16 cellular contexts compared by ENCODE assay signal in the genomic region with DNA sequence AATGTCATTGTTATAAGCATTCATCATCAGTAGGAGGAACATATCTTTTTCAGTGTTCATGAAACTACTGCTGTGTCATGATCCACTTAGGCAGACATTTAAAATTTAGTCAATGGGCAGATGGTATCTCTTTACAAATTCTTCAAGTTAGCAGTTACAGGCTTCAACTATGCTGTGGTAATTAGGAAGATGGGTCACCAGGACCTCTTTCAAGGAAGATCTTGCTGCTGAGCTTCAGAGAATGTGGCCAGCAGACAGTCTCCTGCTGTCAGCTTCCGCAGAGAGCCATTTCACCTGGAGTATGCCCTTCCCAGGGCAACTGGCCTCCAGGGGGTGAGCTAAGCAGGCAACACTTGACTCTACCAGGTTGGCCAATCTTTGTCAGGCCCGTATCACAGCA. TPM values are rescaled to one million over a fixed set of nuclear protein-coding genes. Genes with fewer than 3 reads are reported as not detected.
A peak's percentile ranks its signal among the peaks of the same experiment; 100 is the strongest.
DNase-seq lines count a peak whose midpoint lies in the region; ATAC-seq, FAIRE-seq and TF ChIP-seq lines count a peak whose summit lies in the region.
"Had no signal": no experiment of that assay in that cellular context is flagged by ENCODE, and none has a peak within 500 bp of the region (broad histone marks: within the 10 kb centered on the region; RNA-seq: fewer than 3 reads in every experiment).

No MANE protein-coding gene starts in this region.

- no peak overlapping the region for H3K27ac ChIP-seq in IMR-90 (ENCODE audit: insufficient read depth, low read length)
- H3K27ac ChIP-seq: gastroesophageal sphincter, ovary had no signal

- no peaks in the 10 kb centered on the region for H3K36me3 ChIP-seq in IMR-90 (ENCODE audit: control insufficient read depth, insufficient read depth, low read length)
- H3K36me3 ChIP-seq in bronchial epithelial cell (ENCODE audit: control insufficient read depth, insufficient read depth, low read length): no peaks in the 10 kb centered on the region
- H3K36me3 ChIP-seq in mucosa of descending colon (ENCODE audit: low read depth): no peaks in the 10 kb centered on the region
- H3K36me3 ChIP-seq: ovary had no signal

- no peak overlapping the region for H4K5ac ChIP-seq in IMR-90 (ENCODE audit: low read depth, low read length)

- H3K9me1 ChIP-seq in IMR-90 (ENCODE audit: insufficient read depth, low read length): peaks cover 3% of the 10 kb centered on the region; the same call in 1 of the 2 replicates

- no peak overlapping the region for H3K4me2 ChIP-seq in IMR-90 (ENCODE audit: low read depth, low read length)

- H3K9me3 ChIP-seq in IMR-90 (ENCODE audit: control insufficient read depth, insufficient read depth, low read length): no peaks in the 10 kb centered on the region
- no peaks in the 10 kb centered on the region for H3K9me3 ChIP-seq in mucosa of descending colon
- H3K9me3 ChIP-seq: gastroesophageal sphincter, ovary had no signal

- H2AFZ ChIP-seq in IMR-90 (replicated peaks; ENCODE audit: low read length, poor library complexity): peak overlapping the region; percentile 74

- H4K20me1 ChIP-seq in IMR-90 (ENCODE audit: insufficient read depth, low read length): no peaks in the 10 kb centered on the region

- no peak overlapping the region for H2BK5ac ChIP-seq in IMR-90 (ENCODE audit: low read depth, low read length, poor library complexity, severe bottlenecking)

- ATAC-seq in IMR-90 (ENCODE audit: low read depth): peak; percentile 29; the same call in 1 of the 2 replicates
- ATAC-seq in mucosa of descending colon: peak; percentile 51
- no peak for ATAC-seq in esophagus mucosa
- ATAC-seq: gastroesophageal sphincter had no signal

- DNase-seq in DMS 273 (lab: John Stamatoyannopoulos, UW; ENCODE audit: unreplicated experiment) (peak; percentile 57), IMR-90 (peak; percentile 18), bronchial epithelial cell (ENCODE audit: low read depth) (no peak), mucosa of descending colon (peak in 2 of 3 donors; percentile 34 to 37), occipital lobe (lab: John Stamatoyannopoulos, UW) (no peak), lower leg skin (ENCODE audit: low spot score in 2 of 2) (no peak), T-helper 1 cell (no peak)
- DNase-seq: activated CD8-positive, alpha-beta memory T cell treated with anti-CD3 and anti-CD28 coated beads for 24 hours; activated gamma-delta T cell; DMS79 treated with DMSO at 0.1 percent for 48 hours; effector memory CD4-positive, alpha-beta T cell; NCI-H2107; ovary had no signal

- CTCF ChIA-PET in IMR-90 (lab: Yijun Ruan, JAX): no interaction called here

- H3K4ac ChIP-seq in IMR-90 (ENCODE audit: low read depth, low read length): no peak overlapping the region

- H3K4me1 ChIP-seq in IMR-90 (ENCODE audit: control insufficient read depth, insufficient read depth, low read length) (peaks cover 2% of the 10 kb centered on the region; the same call in 1 of the 2 replicates), mucosa of descending colon (ENCODE audit: low read depth) (no peaks in the 10 kb centered on the region)
- H3K4me1 ChIP-seq: gastroesophageal sphincter had no signal

- no peak overlapping the region for H2AK9ac ChIP-seq in IMR-90 (replicated peaks; ENCODE audit: low read depth, low read length, poor library complexity)

- H3K27me3 ChIP-seq in IMR-90 (ENCODE audit: control insufficient read depth, insufficient read depth, low read length) (no peaks in the 10 kb centered on the region), bronchial epithelial cell (ENCODE audit: control insufficient read depth, insufficient read depth, low read length) (no peaks in the 10 kb centered on the region)
- H3K27me3 ChIP-seq: gastroesophageal sphincter, ovary had no signal

- TF ChIP-seq CTCF in IMR-90 (conservative IDR thresholded peaks at IDR 0.05; ENCODE audit: low read depth, low read length) (no peak), bronchial epithelial cell (IDR thresholded peaks at IDR 0.05; ENCODE audit: insufficient read depth, low read length, severe bottlenecking) (no peak), mucosa of descending colon (IDR thresholded peaks at IDR 0.05) (no peak), lower leg skin (IDR thresholded peaks at IDR 0.05) (no peak)

- TF ChIP-seq RAD21 in IMR-90 (IDR thresholded peaks at IDR 0.05; ENCODE audit: low read length): no peak

- peak; percentile 86 for FAIRE-seq in bronchial epithelial cell (lab: Jason Lieb, UNC)
- FAIRE-seq: islet of Langerhans had no signal

- no peak overlapping the region for H2BK20ac ChIP-seq in IMR-90 (ENCODE audit: low read depth, low read length)

- H3K23ac ChIP-seq in IMR-90 (ENCODE audit: low read depth, low read length): no peak overlapping the region

- BruUV-seq in IMR-90 (replicated peaks; lab: Mats Ljungman, UMichigan): no TSS peak

- in situ Hi-C loops in IMR-90 (cut with MboI; ENCODE audit: low sequenced_read_pairs): loop anchor here (25.0 kb wide), 1 partner anchor 966 kb away; no protein-coding TSS in a partner anchor

- H3K14ac ChIP-seq in IMR-90 (replicated peaks; ENCODE audit: low read depth, low read length): no peak overlapping the region; the same call in 1 of the 2 replicates

- H4K91ac ChIP-seq in IMR-90 (ENCODE audit: insufficient read depth, low read depth, low read length): no peak overlapping the region

- no peak overlapping the region for H4K8ac ChIP-seq in IMR-90 (ENCODE audit: low read depth in 2 of 2, low read length in 2 of 2)

- H3K9ac ChIP-seq in IMR-90 (ENCODE audit: low read depth, low read length): no peak overlapping the region

- dilution Hi-C loops in IMR-90 (cut with HindIII; ENCODE audit: low sequenced_read_pairs, unreplicated experiment): no loop called here

- POLR2A ChIA-PET in IMR-90 (lab: Charles Lee; ENCODE audit: unreplicated experiment): no interaction called here

- H2BK120ac ChIP-seq in IMR-90 (ENCODE audit: low read depth, low read length): no peak overlapping the region

- no peak overlapping the region for H3K56ac ChIP-seq in IMR-90 (ENCODE audit: extremely low read depth, insufficient read depth, low read length)

- TF ChIP-seq POLR2A in IMR-90 (IDR thresholded peaks at IDR 0.05; ENCODE audit: low read depth, low read length) (no peak), lower leg skin (IDR thresholded peaks at IDR 0.05) (no peak)

- H2AK5ac ChIP-seq in IMR-90 (ENCODE audit: low read depth, low read length): no peak overlapping the region

- H3K18ac ChIP-seq in IMR-90 (ENCODE audit: low read depth, low read length): no peak overlapping the region

- no CpG with 5 or more reads among the region's 2 CpGs for WGBS in IMR-90 (ENCODE audit: extremely low coverage in 2 of 2, insufficient read length in 1 of 2), 2 experiments
- WGBS in lower leg skin, 2 donors: 81 to 88% methylated on average over 2 of the region's 2 CpGs

- H3K4me3 ChIP-seq in IMR-90 (ENCODE audit: insufficient read depth, low read depth, low read length): no peak overlapping the region
- H3K4me3 ChIP-seq in bronchial epithelial cell (ENCODE audit: low read depth, low read length): no peak overlapping the region
- H3K4me3 ChIP-seq in mucosa of descending colon: no peak overlapping the region
- H3K4me3 ChIP-seq in lower leg skin (ENCODE audit: low read depth, poor library complexity, severe bottlenecking): no peak overlapping the region
- H3K4me3 ChIP-seq: gastroesophageal sphincter, ovary had no signal

- no peak overlapping the region for H2BK15ac ChIP-seq in IMR-90 (ENCODE audit: low read depth, low read length)

- intact Hi-C loops in IMR-90 (cut with micrococcal nuclease) (no loop called here), mucosa of descending colon (cut with DNase I, micrococcal nuclease) (no loop called here), lower leg skin (cut with DNase I; ENCODE audit: low total_unique reads) (no loop called here)

- no peaks in the 10 kb centered on the region; a peak in 1 of 4 replicates for H3K79me1 ChIP-seq in IMR-90 (ENCODE audit: low read depth in 1 of 2, low read length in 2 of 2)

TF ChIP-seq in IMR-90, 13 proteins besides CTCF, POLR2A, EP300 and RAD21 (continues in another document):
- TF ChIP-seq CEBPB (IDR thresholded peaks at IDR 0.05; ENCODE audit: low read depth, low read length) (no peak), SMC3 (IDR thresholded peaks at IDR 0.05; ENCODE audit: low read depth, low read length) (no peak), NFE2L2 (IDR thresholded peaks at IDR 0.05; ENCODE audit: low read depth, low read length) (no peak), MAFK (IDR thresholded peaks at IDR 0.05; ENCODE audit: low read depth, low read length) (no peak), CHD1 (IDR thresholded peaks at IDR 0.05; ENCODE audit: low read depth, low read length) (no peak), MAZ (IDR thresholded peaks at IDR 0.05; ENCODE audit: borderline replicate concordance, low read depth, low read length) (no peak), RCOR1 (IDR thresholded peaks at IDR 0.05; ENCODE audit: insufficient replicate concordance, low read length) (no peak), MXI1 (IDR thresholded peaks at IDR 0.05; ENCODE audit: borderline replicate concordance, low read depth, low read length) (no peak)
- TF ChIP-seq, protein P1, sequence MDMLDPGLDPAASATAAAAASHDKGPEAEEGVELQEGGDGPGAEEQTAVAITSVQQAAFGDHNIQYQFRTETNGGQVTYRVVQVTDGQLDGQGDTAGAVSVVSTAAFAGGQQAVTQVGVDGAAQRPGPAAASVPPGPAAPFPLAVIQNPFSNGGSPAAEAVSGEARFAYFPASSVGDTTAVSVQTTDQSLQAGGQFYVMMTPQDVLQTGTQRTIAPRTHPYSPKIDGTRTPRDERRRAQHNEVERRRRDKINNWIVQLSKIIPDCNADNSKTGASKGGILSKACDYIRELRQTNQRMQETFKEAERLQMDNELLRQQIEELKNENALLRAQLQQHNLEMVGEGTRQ (IDR thresholded peaks at IDR 0.05; ENCODE audit: low read depth, low read length): no peak
- TF ChIP-seq, protein P2, sequence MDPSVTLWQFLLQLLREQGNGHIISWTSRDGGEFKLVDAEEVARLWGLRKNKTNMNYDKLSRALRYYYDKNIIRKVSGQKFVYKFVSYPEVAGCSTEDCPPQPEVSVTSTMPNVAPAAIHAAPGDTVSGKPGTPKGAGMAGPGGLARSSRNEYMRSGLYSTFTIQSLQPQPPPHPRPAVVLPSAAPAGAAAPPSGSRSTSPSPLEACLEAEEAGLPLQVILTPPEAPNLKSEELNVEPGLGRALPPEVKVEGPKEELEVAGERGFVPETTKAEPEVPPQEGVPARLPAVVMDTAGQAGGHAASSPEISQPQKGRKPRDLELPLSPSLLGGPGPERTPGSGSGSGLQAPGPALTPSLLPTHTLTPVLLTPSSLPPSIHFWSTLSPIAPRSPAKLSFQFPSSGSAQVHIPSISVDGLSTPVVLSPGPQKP (IDR thresholded peaks at IDR 0.05; ENCODE audit: borderline replicate concordance, low read depth, low read length): no peak

RNA-seq across cellular contexts. Expression of a gene that starts 19.4 kb away (rescaled TPM):
- 35.3 and 46.9 TPM in 2 replicates for total RNA-seq in IMR-90 (2012; rRNA removed)
- 30.0 and 42.3 TPM in 2 replicates for polyA plus RNA-seq in IMR-90 (2012; rRNA removed)
- 12.0 and 21.4 TPM in 2 replicates for polyA plus RNA-seq in IMR-90 (2012; cell fraction: cytosol; rRNA removed)
- polyA plus RNA-seq in IMR-90 (2012; cell fraction: nucleus; rRNA removed; ENCODE audit: low replicate concordance): 8.6 and 20.4 TPM in 2 replicates
- 17.6 and 35.1 TPM in 2 replicates for total RNA-seq in bronchial epithelial cell
- total RNA-seq in mucosa of descending colon: 10 to 100 TPM; 45.4 to 62.9 (median 50.9) TPM
- total RNA-seq in occipital lobe: 55.7 TPM
- 10 to 100 TPM; 22.4 to 35.8 (median 28.1) TPM for total RNA-seq in lower leg skin
- 24.9 TPM for total RNA-seq in esophagus mucosa

Comparison
In these comparisons a context has a peak if more than half of its experiments do, and no peak if none do; other contexts are left out.
1. DNase-seq: peak in DMS 273 (single experiment), IMR-90 (single experiment) and mucosa of descending colon (2 of 3); none in bronchial epithelial cell (single experiment), occipital lobe (single experiment), lower leg skin (0 of 2) and T-helper 1 cell (0 of 5).